ENCODE assay signal across 8 cellular contexts in the genomic region with DNA sequence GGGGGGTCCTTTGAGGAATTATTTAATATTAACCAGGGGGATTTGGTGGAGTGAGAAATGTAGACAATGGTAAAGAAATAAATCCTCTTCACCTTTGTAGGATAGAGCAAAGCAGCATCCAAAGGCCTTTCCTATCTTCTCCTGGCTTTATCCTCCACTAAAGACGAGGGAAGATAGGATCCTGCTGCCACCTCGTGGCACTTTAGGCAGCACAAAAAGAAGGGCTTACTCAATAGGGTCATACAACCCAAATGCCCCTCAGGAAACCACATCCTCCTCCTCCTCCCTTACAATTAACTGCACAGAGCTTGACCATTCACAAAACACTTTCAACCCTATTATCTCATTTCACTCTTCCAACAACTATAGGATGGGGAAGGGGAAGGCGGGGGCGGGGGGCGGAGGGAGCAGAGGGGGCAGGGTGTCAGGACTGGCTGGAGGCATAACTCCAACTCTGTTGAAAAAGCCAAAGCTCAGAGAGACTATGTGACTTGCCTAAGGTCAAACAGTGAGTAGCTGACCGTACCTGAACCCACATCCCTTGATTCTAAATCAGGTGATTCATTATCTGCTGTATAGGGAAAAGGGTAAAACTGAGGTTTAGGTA. TPM values are rescaled to one million over a fixed set of nuclear protein-coding genes. Genes with fewer than 3 reads are reported as not detected.
A peak's percentile ranks its signal among the peaks of the same experiment; 100 is the strongest.
DNase-seq lines count a peak whose midpoint lies in the region; ATAC-seq and TF ChIP-seq lines count a peak whose summit lies in the region.

No MANE protein-coding gene starts in this region.

- TF ChIP-seq CTCF in transverse colon (IDR thresholded peaks at IDR 0.05), result peak; percentile 30 to 48 (median 38)

- in situ Hi-C loops in KBM-7 (cut with MboI; ENCODE audit: low pct_unique_long_range_greater_than_20kb, low sequenced_read_pairs), result no loop called here
- in situ Hi-C loops in transverse colon (cut with MboI; ENCODE audit: low pct_ligation_motif_present in 1 of 4, low pct_unique_long_range_greater_than_20kb in 1 of 4, low sequenced_read_pairs in 3 of 4), result loop anchor here in 1 of 4 donors (10.0 kb wide), 1 partner anchor 47 kb away; no protein-coding TSS in a partner anchor

- no peak overlapping the region for H3K27ac ChIP-seq in transverse colon

- no peak for TF ChIP-seq POLR2A in transverse colon (IDR thresholded peaks at IDR 0.05)

- intact Hi-C loops in transverse colon (cut with DNase I; ENCODE audit: low total_unique reads), result loop anchor here (10.0 kb wide), 1 partner anchor 47 kb away; no protein-coding TSS in a partner anchor

- no peak for TF ChIP-seq EP300 in transverse colon (IDR thresholded peaks at IDR 0.05; ENCODE audit: low read depth)

- no peaks in the 10 kb centered on the region for H3K4me1 ChIP-seq in transverse colon

- WGBS in transverse colon (ENCODE audit: low coverage in 1 of 2), 2 donors, result 61 to 100% methylated on average over 1 to 6 of the region's 6 CpGs

- H3K36me3 ChIP-seq in transverse colon, result no peaks in the 10 kb centered on the region

- H3K4me3 ChIP-seq in transverse colon, result no peak overlapping the region

- DNase-seq in EH (ENCODE audit: low read depth) (peak; percentile 55), KBM-7 (peak; percentile 60), UCSD-AML1 (lab: John Stamatoyannopoulos, UW; ENCODE audit: unreplicated experiment) (peak; percentile 29), hepatic stellate cell (ENCODE audit: low spot score) (peak; percentile 22), transverse colon (peak; percentile 45)
- DNase-seq in NK-92 treated with Interleukin-12 subunit alpha and Interleukin-12 subunit beta, amount 100 ng/mL, for 24 hours (lab: John Stamatoyannopoulos, UW), result no peak

- no peaks in the 10 kb centered on the region for H3K27me3 ChIP-seq in transverse colon

- H3K9me3 ChIP-seq in transverse colon, result no peaks in the 10 kb centered on the region

- no peak for ATAC-seq in GM21390 (IDR thresholded peaks at IDR 0.05; ENCODE audit: unreplicated experiment)
- ATAC-seq in HG03460 (IDR thresholded peaks at IDR 0.05; ENCODE audit: unreplicated experiment), result no peak

RNA-seq across cellular contexts. Expression of gene MYOT, which starts 45.4 kb away (rescaled TPM):
- total RNA-seq in transverse colon, result 1 to 10 TPM in 3 of 4 donors, not detected in 1; 2.9 to 7.1 (median 5.9) TPM
